Comparison of ENCODE assay signal across 21 cellular contexts in genomic region chr7:157527235-157527634, GRCh38.
DNase-seq lines count a peak whose midpoint lies in the region; FAIRE-seq and TF ChIP-seq lines count a peak whose summit lies in the region.
"Had no signal": no experiment of that assay in that cellular context is flagged by ENCODE, and none has a peak within 500 bp of the region (broad histone marks: within the 10 kb centered on the region; RNA-seq: fewer than 3 reads in every experiment).

No MANE protein-coding gene starts in this region.

- H3K79me2 ChIP-seq in astrocyte (ENCODE audit: insufficient read depth, low read length): no peaks in the 10 kb centered on the region

- DNase-seq in activated T-cell treated with anti-CD3 and anti-CD28 coated beads, Interleukin-2, amount 50 U/mL, for 24 hours: peak; percentile 2
- DNase-seq in activated T-cell treated with anti-CD3 and anti-CD28 coated beads for 4 hours (no peak), HAP-1 (ENCODE audit: low spot score in 2 of 2) (peak; percentile 6 to 24), astrocyte (ENCODE audit: low read depth) (no peak), progenitor cell of endocrine pancreas (ENCODE audit: low spot score, unreplicated experiment) (peak; percentile 2), uterus (no peak), inferior parietal cortex (ENCODE audit: extremely low spot score) (no peak), HUDEP-2 (lab: John Stamatoyannopoulos, UW; ENCODE audit: unreplicated experiment in 76 of 76) (no peak)
- DNase-seq: BE2C; KG1; NCI-H1930; NCI-H446 treated with DMSO at 0.1 percent for 48 hours; NCI-H69; NK-92 treated with Interleukin-12 subunit alpha and Interleukin-12 subunit beta, amount 100 ng/mL, for 24 hours had no signal

- peak overlapping the region; percentile 5 for H3K4me2 ChIP-seq in astrocyte (ENCODE audit: low read length)
- H3K4me2 ChIP-seq: GM23338 had no signal

- H3K36me3 ChIP-seq in HAP-1 (replicated peaks) (no peaks in the 10 kb centered on the region), astrocyte (ENCODE audit: insufficient read depth, low read length) (no peaks in the 10 kb centered on the region), uterus (no peaks in the 10 kb centered on the region)
- H3K36me3 ChIP-seq: BE2C, Peyer's patch, SJSA1 had no signal

- H3K27ac ChIP-seq in astrocyte (ENCODE audit: low read depth, low read length) (no peak overlapping the region), uterus (no peak overlapping the region)
- H3K27ac ChIP-seq: Peyer's patch, SJSA1 had no signal

- H3K9me3 Mint-ChIP-seq in activated T-cell treated with anti-CD3 and anti-CD28 coated beads, Interleukin-2, amount 50 U/mL, for 24 hours: peaks cover 9% of the 10 kb centered on the region
- peaks cover 22% of the 10 kb centered on the region for H3K9me3 Mint-ChIP-seq in astrocyte (ENCODE audit: unreplicated experiment)
- peaks cover 5% of the 10 kb centered on the region for H3K9me3 Mint-ChIP-seq in progenitor cell of endocrine pancreas (ENCODE audit: low read depth)

- H3K4me1 ChIP-seq in HAP-1 (no peaks in the 10 kb centered on the region), astrocyte (ENCODE audit: insufficient read depth, low read length) (no peaks in the 10 kb centered on the region), uterus (no peaks in the 10 kb centered on the region)
- H3K4me1 ChIP-seq: BE2C, Peyer's patch, SJSA1 had no signal

- no peak overlapping the region for H3K9ac ChIP-seq in astrocyte (ENCODE audit: low read length)

- H2AFZ ChIP-seq in astrocyte (ENCODE audit: low read depth, low read length): no peak overlapping the region
- H2AFZ ChIP-seq: GM23338 had no signal

- H3K4me3 ChIP-seq in HAP-1 (no peak overlapping the region), astrocyte (ENCODE audit: insufficient read depth, low read depth, low read length) (no peak overlapping the region), uterus (no peak overlapping the region)
- H3K4me3 ChIP-seq: GM12878, GM23338, Peyer's patch, SJSA1 had no signal

- H3K9me3 ChIP-seq in HAP-1 (no peaks in the 10 kb centered on the region), astrocyte (ENCODE audit: insufficient read depth, low read depth, low read length) (no peaks in the 10 kb centered on the region), uterus (no peaks in the 10 kb centered on the region)
- H3K9me3 ChIP-seq: BE2C, Peyer's patch, SJSA1 had no signal

- in situ Hi-C loops in HAP-1 (cut with MboI; ENCODE audit: low sequenced_read_pairs): no loop called here

- no peaks in the 10 kb centered on the region for H3K4me1 Mint-ChIP-seq in activated T-cell treated with anti-CD3 and anti-CD28 coated beads, Interleukin-2, amount 50 U/mL, for 24 hours (ENCODE audit: low read depth)
- no peaks in the 10 kb centered on the region for H3K4me1 Mint-ChIP-seq in astrocyte (ENCODE audit: low read depth, unreplicated experiment)
- no peaks in the 10 kb centered on the region for H3K4me1 Mint-ChIP-seq in progenitor cell of endocrine pancreas (ENCODE audit: low read depth)
- H3K4me1 Mint-ChIP-seq: GM23338 had no signal

- intact Hi-C loops in uterus (cut with DNase I; ENCODE audit: low total_unique reads): no loop called here

- H3K36me3 Mint-ChIP-seq in activated T-cell treated with anti-CD3 and anti-CD28 coated beads, Interleukin-2, amount 50 U/mL, for 24 hours (ENCODE audit: low read depth): no peaks in the 10 kb centered on the region
- H3K36me3 Mint-ChIP-seq in astrocyte (ENCODE audit: low read depth, unreplicated experiment): no peaks in the 10 kb centered on the region
- no peaks in the 10 kb centered on the region for H3K36me3 Mint-ChIP-seq in progenitor cell of endocrine pancreas (ENCODE audit: insufficient read depth)

- H4K20me1 ChIP-seq in astrocyte (ENCODE audit: insufficient read depth, low read length): no peaks in the 10 kb centered on the region

- TF ChIP-seq CTCF in astrocyte (IDR thresholded peaks at IDR 0.05; ENCODE audit: insufficient read depth, low read depth, low read length) (no peak), progenitor cell of endocrine pancreas (IDR thresholded peaks at IDR 0.05; ENCODE audit: unreplicated experiment) (no peak), uterus (IDR thresholded peaks at IDR 0.05) (no peak)

- no peak for FAIRE-seq in astrocyte (lab: Jason Lieb, UNC)
- FAIRE-seq: A204.1, GM12878, GM19239 had no signal

- H3K27me3 ChIP-seq in HAP-1 (ENCODE audit: low read depth) (no peaks in the 10 kb centered on the region), astrocyte (ENCODE audit: insufficient read depth, low read length) (peaks cover 4% of the 10 kb centered on the region), uterus (no peaks in the 10 kb centered on the region)
- H3K27me3 ChIP-seq: Peyer's patch, SJSA1 had no signal

- peaks cover 3% of the 10 kb centered on the region for H3K27me3 Mint-ChIP-seq in activated T-cell treated with anti-CD3 and anti-CD28 coated beads, Interleukin-2, amount 50 U/mL, for 24 hours
- H3K27me3 Mint-ChIP-seq in astrocyte (ENCODE audit: low read depth, unreplicated experiment) (no peaks in the 10 kb centered on the region), progenitor cell of endocrine pancreas (peaks cover 35% of the 10 kb centered on the region)
- H3K27me3 Mint-ChIP-seq: CD4-positive, alpha-beta T cell had no signal

- TF ChIP-seq POLR2A in uterus (IDR thresholded peaks at IDR 0.05): no peak

- H3K27ac Mint-ChIP-seq in activated T-cell treated with anti-CD3 and anti-CD28 coated beads, Interleukin-2, amount 50 U/mL, for 24 hours: no peak overlapping the region
- H3K27ac Mint-ChIP-seq in astrocyte (ENCODE audit: unreplicated experiment) (no peak overlapping the region), progenitor cell of endocrine pancreas (no peak overlapping the region)
- H3K27ac Mint-ChIP-seq: CD4-positive, alpha-beta T cell; GM23338 had no signal

- no peak overlapping the region for H3K4me3 Mint-ChIP-seq in activated T-cell treated with anti-CD3 and anti-CD28 coated beads, Interleukin-2, amount 50 U/mL, for 24 hours
- H3K4me3 Mint-ChIP-seq in astrocyte (ENCODE audit: unreplicated experiment) (no peak overlapping the region), progenitor cell of endocrine pancreas (ENCODE audit: low read depth) (no peak overlapping the region)
- H3K4me3 Mint-ChIP-seq: CD4-positive, alpha-beta T cell; GM23338 had no signal

Comparison
In these comparisons a context has a peak if more than half of its experiments do, and no peak if none do; other contexts are left out.
1. DNase-seq: peak in activated T-cell treated with anti-CD3 and anti-CD28 coated beads, Interleukin-2, amount 50 U/mL, for 24 hours (single experiment), HAP-1 (2 of 2) and progenitor cell of endocrine pancreas (single experiment); none in activated T-cell treated with anti-CD3 and anti-CD28 coated beads for 4 hours (single experiment), astrocyte (single experiment), uterus (0 of 2), inferior parietal cortex (single experiment) and HUDEP-2 (0 of 76).